ENCODE assay signal across 26 cellular contexts in the genomic region with DNA sequence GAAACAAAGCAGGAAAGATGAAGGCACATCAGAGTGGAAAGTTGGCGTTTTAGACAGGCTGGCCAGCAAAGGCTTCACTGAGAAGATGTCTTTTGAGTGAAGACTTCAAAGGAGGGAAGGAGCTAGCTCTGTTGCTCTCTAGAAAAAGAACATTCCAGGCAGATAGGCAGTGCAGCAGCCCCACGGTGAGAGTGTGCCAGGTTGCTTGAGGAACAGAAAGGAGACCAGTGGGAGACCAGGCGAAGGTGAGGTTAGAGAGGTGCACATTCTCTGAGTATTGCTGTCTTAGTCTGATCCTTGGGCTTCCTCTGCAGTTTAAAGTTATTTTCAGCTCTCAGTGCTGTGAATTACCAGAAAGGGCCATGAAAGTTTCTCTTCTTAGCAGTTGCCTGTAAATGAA.
DNase-seq lines count a peak whose midpoint lies in the region; ATAC-seq and TF ChIP-seq lines count a peak whose summit lies in the region.
"Had no signal": no experiment of that assay in that cellular context is flagged by ENCODE, and none has a peak within 500 bp of the region (broad histone marks: within the 10 kb centered on the region; RNA-seq: fewer than 3 reads in every experiment).

No MANE protein-coding gene starts in this region.

- H3K27ac Mint-ChIP-seq in WTC11 = peak overlapping the region; percentile 19; the same call in 1 of the 2 replicates
- peak overlapping the region; percentile 12 for H3K27ac Mint-ChIP-seq in dendritic cell treated with granulocyte-macrophage colony-stimulating factor and Interleukin-4, amounts not matched to agents 40 ng/mL and 50 ng/mL, for 4 days
- peak overlapping the region; percentile 34 for H3K27ac Mint-ChIP-seq in nephron progenitor cell
- H3K27ac Mint-ChIP-seq in HFFc6 = no peak overlapping the region
- H3K27ac Mint-ChIP-seq: CD8-positive, alpha-beta T cell had no signal

- DNase-seq in WTC11 (ENCODE audit: low spot score) (no peak), nephron progenitor cell (no peak), HFFc6 (no peak), right lobe of liver (no peak), nucleus accumbens (lab: John Stamatoyannopoulos, UW) (no peak)
- DNase-seq: 8988T; AML-193; Calu3; CD8-positive, alpha-beta T cell; GDM1; H9; MG63; NCI-H1417; NCI-H1694 treated with DMSO at 0.1 percent for 48 hours; NCI-H2081 treated with DMSO at 0.1 percent for 48 hours; NCI-H2171 treated with DMSO at 0.1 percent for 48 hours; NCI-H524 treated with DMSO at 0.1 percent for 48 hours; NCI-H82; OCI-M1 had no signal

- H3K4me1 ChIP-seq in ACC112 (ENCODE audit: control insufficient read depth, insufficient read depth, low read length, unreplicated experiment) (peaks cover 48% of the 10 kb centered on the region), right lobe of liver (peaks cover 0 to 25% (median 3%) of the 10 kb centered on the region in 4 donors)
- H3K4me1 ChIP-seq: SJSA1 had no signal

- WGBS in right lobe of liver (ENCODE audit: insufficient coverage, low coverage, low lambda C conversion rate, missing lambda C conversion rate) = 95% methylated on average over 3 of the region's 3 CpGs

- POLR2A ChIA-PET in WTC11 (lab: Charles Lee) = interaction anchor here (0.6 kb wide), 1 partner anchor 49 kb away, joined by 6 read pairs; no protein-coding TSS in a partner anchor

- H3K4me3 Mint-ChIP-seq in WTC11 (no peak overlapping the region), nephron progenitor cell (no peak overlapping the region), HFFc6 (no peak overlapping the region)
- no peak overlapping the region for H3K4me3 Mint-ChIP-seq in dendritic cell treated with granulocyte-macrophage colony-stimulating factor and Interleukin-4, amounts not matched to agents 40 ng/mL and 50 ng/mL, for 4 days
- H3K4me3 Mint-ChIP-seq: CD8-positive, alpha-beta T cell; H9 had no signal

- H3K36me3 ChIP-seq in ACC112 (ENCODE audit: insufficient read depth, low read length) = peaks cover 10% of the 10 kb centered on the region; the same call in 1 of the 2 replicates
- no peaks in the 10 kb centered on the region for H3K36me3 ChIP-seq in right lobe of liver
- H3K36me3 ChIP-seq: MG63, SJSA1 had no signal

- H3K36me3 Mint-ChIP-seq in WTC11 = no peaks in the 10 kb centered on the region; the same call in 1 of the 2 replicates
- peaks cover 50% of the 10 kb centered on the region for H3K36me3 Mint-ChIP-seq in dendritic cell treated with granulocyte-macrophage colony-stimulating factor and Interleukin-4, amounts not matched to agents 40 ng/mL and 50 ng/mL, for 4 days (ENCODE audit: low read depth)
- peaks cover 36% of the 10 kb centered on the region for H3K36me3 Mint-ChIP-seq in nephron progenitor cell (ENCODE audit: low read depth)
- H3K36me3 Mint-ChIP-seq in HFFc6 (ENCODE audit: low read depth) = peaks cover 10% of the 10 kb centered on the region; the same call in 1 of the 2 replicates
- H3K36me3 Mint-ChIP-seq: CD8-positive, alpha-beta T cell had no signal

- TF ChIP-seq CTCF in WTC11 (IDR thresholded peaks at IDR 0.05) (no peak), nephron progenitor cell (IDR thresholded peaks at IDR 0.05) (no peak), HFFc6 (IDR thresholded peaks at IDR 0.05) (no peak), right lobe of liver (IDR thresholded peaks at IDR 0.05) (no peak)

- H3K4me3 ChIP-seq in ACC112 (ENCODE audit: low read depth, low read length) (no peak overlapping the region), right lobe of liver (no peak overlapping the region)
- H3K4me3 ChIP-seq: K562, MG63, SJSA1 had no signal

- H3K27me3 ChIP-seq in ACC112 (ENCODE audit: insufficient read depth, low read length) = no peaks in the 10 kb centered on the region
- H3K27me3 ChIP-seq in right lobe of liver = no peaks in the 10 kb centered on the region
- H3K27me3 ChIP-seq: MG63, SJSA1 had no signal

- no peak for TF ChIP-seq POLR2A in right lobe of liver (IDR thresholded peaks at IDR 0.05)

- ATAC-seq in WTC11 (peak; percentile 50), right lobe of liver (no peak)
- ATAC-seq: CD8-positive, alpha-beta T cell; HepG2; K562; Right ventricle myocardium inferior had no signal

- no peaks in the 10 kb centered on the region for H3K9me3 ChIP-seq in right lobe of liver
- H3K9me3 ChIP-seq: MG63, SJSA1 had no signal

- intact Hi-C loops in dendritic cell treated with granulocyte-macrophage colony-stimulating factor and Interleukin-4, amounts not matched to agents 40 ng/mL and 50 ng/mL, for 4 days (cut with micrococcal nuclease) = loop anchor here (10.0 kb wide), 1 partner anchor 57 kb away; no protein-coding TSS in a partner anchor
- intact Hi-C loops in right lobe of liver (cut with DNase I) = no loop called here

- no peak overlapping the region for H2AFZ ChIP-seq in ACC112 (ENCODE audit: low read length, unreplicated experiment)

- peak overlapping the region; percentile 99; the same call in 1 of the 2 replicates for H3K27ac ChIP-seq in ACC112 (ENCODE audit: low read depth, low read length)
- H3K27ac ChIP-seq in right lobe of liver = no peak overlapping the region
- H3K27ac ChIP-seq: HL-60, SJSA1 had no signal

- H3K27me3 Mint-ChIP-seq in WTC11 (ENCODE audit: low read depth) (no peaks in the 10 kb centered on the region), nephron progenitor cell (ENCODE audit: low read depth, poor library complexity) (no peaks in the 10 kb centered on the region), HFFc6 (ENCODE audit: insufficient read depth) (no peaks in the 10 kb centered on the region; the same call in 1 of the 2 replicates)
- no peaks in the 10 kb centered on the region for H3K27me3 Mint-ChIP-seq in dendritic cell treated with granulocyte-macrophage colony-stimulating factor and Interleukin-4, amounts not matched to agents 40 ng/mL and 50 ng/mL, for 4 days

- CTCF ChIA-PET in WTC11 (lab: Charles Lee) = interaction anchor here (1.2 kb wide), 1 partner anchor 33 kb away, joined by 3 read pairs; no protein-coding TSS in a partner anchor

- H3K4me1 Mint-ChIP-seq in WTC11 = peaks cover 14% of the 10 kb centered on the region
- H3K4me1 Mint-ChIP-seq in dendritic cell treated with granulocyte-macrophage colony-stimulating factor and Interleukin-4, amounts not matched to agents 40 ng/mL and 50 ng/mL, for 4 days (ENCODE audit: low read depth) = peaks cover 44% of the 10 kb centered on the region
- H3K4me1 Mint-ChIP-seq in nephron progenitor cell = peaks cover 24% of the 10 kb centered on the region
- peaks cover 34% of the 10 kb centered on the region for H3K4me1 Mint-ChIP-seq in HFFc6 (ENCODE audit: low read depth)

- peaks cover 18% of the 10 kb centered on the region for H3K79me2 ChIP-seq in ACC112 (ENCODE audit: control insufficient read depth, insufficient read depth, low read length, unreplicated experiment)

- H3K9me3 Mint-ChIP-seq in WTC11 (0 out of 2 replicates have a peak, but pooled peaks cover 5% of the 10 kb centered on the region), nephron progenitor cell (no peaks in the 10 kb centered on the region), HFFc6 (no peaks in the 10 kb centered on the region)
- no peaks in the 10 kb centered on the region for H3K9me3 Mint-ChIP-seq in dendritic cell treated with granulocyte-macrophage colony-stimulating factor and Interleukin-4, amounts not matched to agents 40 ng/mL and 50 ng/mL, for 4 days
- H3K9me3 Mint-ChIP-seq: CD8-positive, alpha-beta T cell; H9 had no signal

TF ChIP-seq in WTC11, 78 proteins besides CTCF, POLR2A, EP300 and RAD21 (continues in another document):
- TF ChIP-seq, protein P1, sequence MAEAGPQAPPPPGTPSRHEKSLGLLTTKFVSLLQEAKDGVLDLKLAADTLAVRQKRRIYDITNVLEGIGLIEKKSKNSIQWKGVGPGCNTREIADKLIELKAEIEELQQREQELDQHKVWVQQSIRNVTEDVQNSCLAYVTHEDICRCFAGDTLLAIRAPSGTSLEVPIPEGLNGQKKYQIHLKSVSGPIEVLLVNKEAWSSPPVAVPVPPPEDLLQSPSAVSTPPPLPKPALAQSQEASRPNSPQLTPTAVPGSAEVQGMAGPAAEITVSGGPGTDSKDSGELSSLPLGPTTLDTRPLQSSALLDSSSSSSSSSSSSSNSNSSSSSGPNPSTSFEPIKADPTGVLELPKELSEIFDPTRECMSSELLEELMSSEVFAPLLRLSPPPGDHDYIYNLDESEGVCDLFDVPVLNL (CRISPR knock-in tag; IDR thresholded peaks at IDR 0.05; ENCODE audit: borderline replicate concordance, low read depth) = no peak
- TF ChIP-seq USF1 (CRISPR knock-in tag; IDR thresholded peaks at IDR 0.05) (no peak), SMAD4 (CRISPR knock-in tag; IDR thresholded peaks at IDR 0.05) (no peak), ZNF512 (CRISPR knock-in tag; IDR thresholded peaks at IDR 0.05; ENCODE audit: borderline replicate concordance) (no peak)
- TF ChIP-seq, protein P2, sequence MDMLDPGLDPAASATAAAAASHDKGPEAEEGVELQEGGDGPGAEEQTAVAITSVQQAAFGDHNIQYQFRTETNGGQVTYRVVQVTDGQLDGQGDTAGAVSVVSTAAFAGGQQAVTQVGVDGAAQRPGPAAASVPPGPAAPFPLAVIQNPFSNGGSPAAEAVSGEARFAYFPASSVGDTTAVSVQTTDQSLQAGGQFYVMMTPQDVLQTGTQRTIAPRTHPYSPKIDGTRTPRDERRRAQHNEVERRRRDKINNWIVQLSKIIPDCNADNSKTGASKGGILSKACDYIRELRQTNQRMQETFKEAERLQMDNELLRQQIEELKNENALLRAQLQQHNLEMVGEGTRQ (CRISPR knock-in tag; IDR thresholded peaks at IDR 0.05) = no peak
